12 cellular contexts compared by ENCODE assay signal in genomic region chr11:67605231-67606011, GRCh38. TPM values are rescaled to one million over a fixed set of nuclear protein-coding genes. Genes with fewer than 3 reads are reported as not detected.
DNase-seq lines count a peak whose midpoint lies in the region; ATAC-seq, FAIRE-seq and TF ChIP-seq lines count a peak whose summit lies in the region.
"Had no signal": no experiment of that assay in that cellular context is flagged by ENCODE, and none has a peak within 500 bp of the region (broad histone marks: within the 10 kb centered on the region; RNA-seq: fewer than 3 reads in every experiment).

No MANE protein-coding gene starts in this region.

- WGBS in thyroid gland, 2 donors = 75 to 77% methylated on average over 9 to 11 of the region's 11 CpGs

- intact Hi-C loops in Caco-2 (cut with micrococcal nuclease; ENCODE audit: unreplicated experiment) (loop anchor here (1.0 kb wide), 3 partner anchors 22 to 97 kb away; partner anchors contain the start of genes CDK2AP2 and GSTP1), thyroid gland (cut with DNase I) (no loop called here)

- H3K9me3 ChIP-seq in Caco-2 (peaks cover 8% of the 10 kb centered on the region), thyroid gland (no peaks in the 10 kb centered on the region)
- H3K9me3 ChIP-seq: vagina had no signal

- H3K36me3 Mint-ChIP-seq in Caco-2 (ENCODE audit: insufficient read depth, unreplicated experiment) (peaks cover 23% of the 10 kb centered on the region), nephron (ENCODE audit: low read depth) (peaks cover 13% of the 10 kb centered on the region)
- peaks cover 12% of the 10 kb centered on the region for H3K36me3 Mint-ChIP-seq in central memory CD8-positive, alpha-beta T cell (ENCODE audit: insufficient read depth)

- FAIRE-seq in frontal cortex (lab: Jason Lieb, UNC) = no peak

- POLR2A ChIA-PET in Caco-2 (lab: Charles Lee) = no interaction called here

- peaks cover 10% of the 10 kb centered on the region for H3K9me3 Mint-ChIP-seq in Caco-2 (ENCODE audit: unreplicated experiment)
- no peaks in the 10 kb centered on the region for H3K9me3 Mint-ChIP-seq in central memory CD8-positive, alpha-beta T cell
- H3K9me3 Mint-ChIP-seq in nephron = peaks cover 3% of the 10 kb centered on the region

- TF ChIP-seq CTCF in Caco-2 (IDR thresholded peaks at IDR 0.05; ENCODE audit: insufficient read depth in 1 of 2, low read depth in 1 of 2, low read length in 1 of 2, severe bottlenecking in 1 of 2, unreplicated experiment in 1 of 2) (no peak), nephron (IDR thresholded peaks at IDR 0.05; ENCODE audit: unreplicated experiment in 3 of 3) (no peak), thyroid gland (IDR thresholded peaks at IDR 0.05) (no peak)

- BruUV-seq in Caco-2 (replicated peaks; lab: Mats Ljungman, UMichigan) = no TSS peak

- H3K4me1 ChIP-seq in Caco-2 (peaks cover 10% of the 10 kb centered on the region; the same call in 1 of the 2 replicates), thyroid gland (peaks cover 13 to 17% of the 10 kb centered on the region in 2 donors)

- H3K4me3 Mint-ChIP-seq in Caco-2 (ENCODE audit: unreplicated experiment) (peak overlapping the region; percentile 82), nephron (peak overlapping the region; percentile 78 to 84 (median 84))
- H3K4me3 Mint-ChIP-seq in central memory CD8-positive, alpha-beta T cell = peak overlapping the region; percentile 80

- no peak overlapping the region for H3K27ac Mint-ChIP-seq in Caco-2 (ENCODE audit: unreplicated experiment)
- peak overlapping the region; percentile 68 for H3K27ac Mint-ChIP-seq in central memory CD8-positive, alpha-beta T cell (ENCODE audit: low read depth)
- H3K27ac Mint-ChIP-seq in nephron = peak overlapping the region in 2 of 3 experiments; percentile 16 to 24

- TF ChIP-seq POLR2A in thyroid gland (IDR thresholded peaks at IDR 0.05) = no peak

- H3K27me3 ChIP-seq in Caco-2 (replicated peaks; ENCODE audit: control insufficient read depth, insufficient read depth, low read length) (no peaks in the 10 kb centered on the region; the same call in 1 of the 2 replicates), thyroid gland (no peaks in the 10 kb centered on the region)
- H3K27me3 ChIP-seq: vagina had no signal

- CTCF ChIA-PET in Caco-2 (lab: Charles Lee) = interaction anchor here (1.1 kb wide), 1 partner anchor 32 kb away, joined by 3 read pairs; no protein-coding TSS in a partner anchor

- H3K4me1 Mint-ChIP-seq in Caco-2 (ENCODE audit: low read depth, unreplicated experiment) (no peaks in the 10 kb centered on the region), nephron (peaks cover 6% of the 10 kb centered on the region)
- peaks cover 3% of the 10 kb centered on the region for H3K4me1 Mint-ChIP-seq in central memory CD8-positive, alpha-beta T cell

- H3K4me3 ChIP-seq in Caco-2 (ENCODE audit: low read depth, low read length) = no peak overlapping the region
- no peak overlapping the region for H3K4me3 ChIP-seq in thyroid gland (replicated peaks in 1 of 3)

- H3K27ac ChIP-seq in thyroid gland = no peak overlapping the region

- H3K27me3 Mint-ChIP-seq in Caco-2 (ENCODE audit: insufficient read depth, unreplicated experiment) = no peaks in the 10 kb centered on the region
- H3K27me3 Mint-ChIP-seq in central memory CD8-positive, alpha-beta T cell = peaks cover 16% of the 10 kb centered on the region
- H3K27me3 Mint-ChIP-seq in nephron (ENCODE audit: low read depth) = peaks cover 8% of the 10 kb centered on the region

- H3K36me3 ChIP-seq in Caco-2 (ENCODE audit: control insufficient read depth, insufficient read depth, low read length) = peaks cover 6% of the 10 kb centered on the region
- H3K36me3 ChIP-seq in thyroid gland = peaks cover 2 to 10% of the 10 kb centered on the region in 2 donors

- DNase-seq in Caco-2 = no peak
- DNase-seq in NCI-H524 (lab: John Stamatoyannopoulos, UW) = peak; percentile 77 to 82
- no peak for DNase-seq in central memory CD8-positive, alpha-beta T cell (ENCODE audit: low spot score in 2 of 2)
- no peak for DNase-seq in T-helper 9 cell
- no peak for DNase-seq in frontal cortex (ENCODE audit: low spot score in 2 of 2)
- DNase-seq in thyroid gland = no peak
- DNase-seq: foreskin melanocyte, NCI-H2171 had no signal

- ATAC-seq in central memory CD8-positive, alpha-beta T cell (replicated peaks; ENCODE audit: extremely low read depth, poor library complexity, severe bottlenecking) = no peak
- no peak for ATAC-seq in HG03025 (IDR thresholded peaks at IDR 0.05; ENCODE audit: low FRiP score, unreplicated experiment)

RNA-seq across cellular contexts. Expression of gene NDUFV1, which starts 1.3 kb away (rescaled TPM):
- total RNA-seq in Caco-2 (2022) = 358 and 375 TPM in 2 replicates
- 182 TPM for total RNA-seq in frontal cortex
- 100 to 1,000 TPM; 323 to 401 (median 356) TPM for total RNA-seq in thyroid gland

RNA-seq across cellular contexts. Expression of gene GSTP1, which starts 21.8 kb away (rescaled TPM):
- total RNA-seq in Caco-2 (2022) (1,799 and 1,911 TPM in 2 replicates), frontal cortex (206 TPM), thyroid gland (1,000 to 10,000 TPM in 3 of 4 donors, 100 to 1,000 TPM in 1; 877 to 4,013 (median 1,716) TPM)

RNA-seq across cellular contexts. Expression of gene NUDT8, which starts 24.3 kb away (rescaled TPM):
- 15.0 and 18.1 TPM in 2 replicates for total RNA-seq in Caco-2 (2022)
- 1.2 TPM for total RNA-seq in frontal cortex
- total RNA-seq in thyroid gland = 10 to 100 TPM; 16.7 to 67.7 (median 51.1) TPM

RNA-seq across cellular contexts. Expression of gene TBX10, which starts 34.1 kb away (rescaled TPM):
- not detected in 2 replicates for total RNA-seq in Caco-2 (2022)
- total RNA-seq in frontal cortex = not detected
- total RNA-seq in thyroid gland = not detected
- total RNA-seq: T-helper 2 cell treated with Interferon-gamma antibody and Interleukin-4, amounts not matched to agents 100 ng/mL and 5 ng/mL, for 36 hours; vagina had no signal

RNA-seq across cellular contexts. Expression of gene ACY3, which starts 45.1 kb away (rescaled TPM):
- 2.4 and 4.2 TPM in 2 replicates for total RNA-seq in Caco-2 (2022)
- total RNA-seq in frontal cortex = not detected
- not detected for total RNA-seq in thyroid gland
- total RNA-seq: vagina had no signal

Comparison
In these comparisons a context has a peak if more than half of its experiments do, and no peak if none do; other contexts are left out.
1. DNase-seq: peak in NCI-H524 (2 of 2); none in Caco-2 (0 of 2), central memory CD8-positive, alpha-beta T cell (0 of 2), T-helper 9 cell (single experiment), frontal cortex (0 of 2) and thyroid gland (0 of 2).
2. Peak in every context shown above with its lines, with median percentiles within 50 percentile points of each other: H3K4me3 Mint-ChIP-seq.